In the genomic region with DNA sequence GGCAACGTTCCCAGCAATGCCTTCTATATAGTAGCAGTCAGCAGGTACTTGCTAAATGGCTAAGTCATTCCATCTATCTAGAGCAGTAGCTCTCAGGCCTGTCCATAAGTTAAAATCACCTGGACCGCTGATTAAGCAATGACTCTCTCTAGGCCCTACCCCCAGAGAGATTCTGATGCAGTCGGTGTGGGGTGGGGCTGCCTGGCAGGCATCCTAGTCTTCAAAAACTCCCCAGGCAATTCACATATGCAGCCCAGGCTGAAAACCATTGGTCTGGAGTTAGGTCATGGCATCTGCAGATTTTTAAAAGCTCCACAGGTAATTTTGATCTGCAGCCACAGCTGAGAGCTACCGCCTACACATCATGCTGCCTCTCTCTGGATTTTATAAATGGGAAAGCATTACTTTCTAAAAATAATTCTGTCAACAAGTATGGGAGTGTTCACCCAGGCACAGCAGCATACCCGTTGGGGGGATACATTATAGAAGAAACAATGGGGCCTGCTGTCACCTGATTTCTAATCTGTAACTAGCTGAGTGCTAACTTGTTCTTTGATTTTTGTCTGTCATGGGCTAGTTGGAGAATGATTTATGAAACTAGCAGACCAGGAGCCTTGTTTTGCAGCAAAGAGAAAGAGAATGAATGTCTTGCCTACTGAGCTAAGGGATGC, we compare ENCODE assay signal across 11 cellular contexts. TPM values are rescaled to one million over a fixed set of nuclear protein-coding genes. Genes with fewer than 3 reads are reported as not detected.
DNase-seq lines count a peak whose midpoint lies in the region; ATAC-seq and TF ChIP-seq lines count a peak whose summit lies in the region.
"Had no signal": no experiment of that assay in that cellular context is flagged by ENCODE, and none has a peak within 500 bp of the region (broad histone marks: within the 10 kb centered on the region; RNA-seq: fewer than 3 reads in every experiment).

No MANE protein-coding gene starts in this region.

- peak; percentile 17 for DNase-seq in NCI-H748 treated with DMSO at 0.1 percent for 48 hours (lab: John Stamatoyannopoulos, UW)
- no peak for DNase-seq in UCSD-AML1 (lab: John Stamatoyannopoulos, UW; ENCODE audit: unreplicated experiment)
- no peak for DNase-seq in NCI-H1105 treated with DMSO at 0.1 percent for 48 hours (lab: John Stamatoyannopoulos, UW)
- DNase-seq in Caco-2 = no peak
- DNase-seq: effector CD4-positive, alpha-beta T cell; naive thymus-derived CD8-positive, alpha-beta T cell had no signal

- no peak overlapping the region; the same call in 1 of the 2 replicates for H3K27ac ChIP-seq in HEK293 (ENCODE audit: extremely low read depth, low read depth, low read length)

- TF ChIP-seq CTCF in HEK293 (tag by site-specific recombination; IDR thresholded peaks at IDR 0.05) (no peak), Caco-2 (IDR thresholded peaks at IDR 0.05; ENCODE audit: insufficient read depth in 1 of 2, low read depth in 1 of 2, low read length in 1 of 2, severe bottlenecking in 1 of 2, unreplicated experiment in 1 of 2) (no peak)

- peak; percentile 75 for ATAC-seq in esophagus mucosa
- ATAC-seq in GM19467 (IDR thresholded peaks at IDR 0.05; ENCODE audit: unreplicated experiment) = no peak
- ATAC-seq: activated naive CD4-positive, alpha-beta T cell treated with anti-CD3 and anti-CD28 coated beads, Interleukin-2, amount 50 U/mL, for 72 hours; naive thymus-derived CD8-positive, alpha-beta T cell had no signal

- no peak overlapping the region for H3K4me3 Mint-ChIP-seq in Caco-2 (ENCODE audit: unreplicated experiment)
- H3K4me3 Mint-ChIP-seq: naive thymus-derived CD8-positive, alpha-beta T cell had no signal

- CTCF ChIA-PET in HEK293 (lab: Yijun Ruan, JAX) = interaction anchor here (0.6 to 2.8 kb wide), 13 partner anchors 10 to 519 kb away, joined by 3 to 16 read pairs (median 4); no protein-coding TSS in a partner anchor
- CTCF ChIA-PET in Caco-2 (lab: Charles Lee) = no interaction called here

- H3K9me3 ChIP-seq in HEK293 (ENCODE audit: control insufficient read depth, insufficient read depth, low read depth, low read length) = no peaks in the 10 kb centered on the region
- H3K9me3 ChIP-seq in neuron (ENCODE audit: low read length) = peaks cover 2% of the 10 kb centered on the region
- no peaks in the 10 kb centered on the region for H3K9me3 ChIP-seq in Caco-2

- H3K4me3 ChIP-seq in HEK293 (ENCODE audit: low read depth, low read length) (no peak overlapping the region), neuron (ENCODE audit: low read length) (no peak overlapping the region), Caco-2 (ENCODE audit: low read depth, low read length) (no peak overlapping the region)

- H2AFZ ChIP-seq in neuron (ENCODE audit: low read depth, low read length) = peak overlapping the region; percentile 73

- intact Hi-C loops in Caco-2 (cut with micrococcal nuclease; ENCODE audit: unreplicated experiment) = no loop called here

- peaks cover 2% of the 10 kb centered on the region for H3K27me3 ChIP-seq in neuron (ENCODE audit: insufficient read depth, low read length)
- H3K27me3 ChIP-seq in Caco-2 (replicated peaks; ENCODE audit: control insufficient read depth, insufficient read depth, low read length) = no peaks in the 10 kb centered on the region

- no peaks in the 10 kb centered on the region for H3K36me3 Mint-ChIP-seq in Caco-2 (ENCODE audit: insufficient read depth, unreplicated experiment)

- peaks cover 13% of the 10 kb centered on the region for H3K4me1 Mint-ChIP-seq in Caco-2 (ENCODE audit: low read depth, unreplicated experiment)
- H3K4me1 Mint-ChIP-seq: naive thymus-derived CD8-positive, alpha-beta T cell had no signal

- H3K4me1 ChIP-seq in HEK293 (ENCODE audit: control insufficient read depth, insufficient read depth, low read length) (peaks cover 19% of the 10 kb centered on the region), neuron (ENCODE audit: insufficient read depth, low read length) (peaks cover 29% of the 10 kb centered on the region), Caco-2 (no peaks in the 10 kb centered on the region)

- POLR2A ChIA-PET in HEK293 (lab: Yijun Ruan, JAX) (no interaction called here), Caco-2 (lab: Charles Lee) (no interaction called here)

- H3K36me3 ChIP-seq in HEK293 (ENCODE audit: control insufficient read depth in 2 of 2, insufficient read depth in 1 of 2, low read length in 2 of 2) = no peaks in the 10 kb centered on the region
- H3K36me3 ChIP-seq in neuron (ENCODE audit: insufficient read depth, low read length) = no peaks in the 10 kb centered on the region
- H3K36me3 ChIP-seq in Caco-2 (ENCODE audit: control insufficient read depth, insufficient read depth, low read length) = no peaks in the 10 kb centered on the region

- no peaks in the 10 kb centered on the region for H3K27me3 Mint-ChIP-seq in Caco-2 (ENCODE audit: insufficient read depth, unreplicated experiment)
- H3K27me3 Mint-ChIP-seq: naive thymus-derived CD8-positive, alpha-beta T cell had no signal

- no TSS peak for BruUV-seq in Caco-2 (replicated peaks; lab: Mats Ljungman, UMichigan)

- peaks cover 21% of the 10 kb centered on the region for H3K9me3 Mint-ChIP-seq in Caco-2 (ENCODE audit: unreplicated experiment)

- no peak overlapping the region for H3K27ac Mint-ChIP-seq in Caco-2 (ENCODE audit: unreplicated experiment)
- H3K27ac Mint-ChIP-seq: activated naive CD4-positive, alpha-beta T cell treated with anti-CD3 and anti-CD28 coated beads, Interleukin-2, amount 50 U/mL, for 72 hours; naive thymus-derived CD8-positive, alpha-beta T cell had no signal

TF ChIP-seq in HEK293, 187 proteins besides CTCF, POLR2A, EP300 and RAD21:
- TF ChIP-seq MEIS1 (CRISPR knock-in tag; IDR thresholded peaks at IDR 0.05; ENCODE audit: borderline replicate concordance) = peak; percentile 67; the same call in 1 of the 2 replicates
- peak; percentile 80 for TF ChIP-seq ZIC2 (tag by site-specific recombination; IDR thresholded peaks at IDR 0.05)
- no peak for TF ChIP-seq ZNF112 (tag by site-specific recombination; IDR thresholded peaks at IDR 0.05)
- 0 out of 2 replicates have a peak, but pooled peaks have one; percentile 43 for TF ChIP-seq WT1 (tag by site-specific recombination; IDR thresholded peaks at IDR 0.05)
- 0 out of 2 replicates have a peak, but pooled peaks have one; percentile 23 for TF ChIP-seq OSR2 (tag by site-specific recombination; IDR thresholded peaks at IDR 0.05)
- TF ChIP-seq ZNF549 (tag by site-specific recombination; IDR thresholded peaks at IDR 0.05) = no peak
- peak; percentile 60; the same call in 1 of the 2 replicates for TF ChIP-seq ZSCAN30 (tag by site-specific recombination; IDR thresholded peaks at IDR 0.05)
- peak; percentile 72 for TF ChIP-seq GLIS1 (tag by site-specific recombination; IDR thresholded peaks at IDR 0.05)
- TF ChIP-seq ZBTB8A (tag by site-specific recombination; IDR thresholded peaks at IDR 0.05) = no peak
- no peak for TF ChIP-seq ZNF473 (tag by site-specific recombination; IDR thresholded peaks at IDR 0.05)
- no peak for TF ChIP-seq ZEB2 (tag by site-specific recombination; IDR thresholded peaks at IDR 0.05)
- no peak for TF ChIP-seq REPIN1 (tag by site-specific recombination; IDR thresholded peaks at IDR 0.05; ENCODE audit: low read depth)
- peak; percentile 30; the same call in 1 of the 2 replicates for TF ChIP-seq SCRT1 (tag by site-specific recombination; IDR thresholded peaks at IDR 0.05; ENCODE audit: borderline replicate concordance)
- TF ChIP-seq SP7 (tag by site-specific recombination; IDR thresholded peaks at IDR 0.05) = peak; percentile 38; the same call in 1 of the 2 replicates
- TF ChIP-seq SCRT2 (tag by site-specific recombination; IDR thresholded peaks at IDR 0.05) = peak; percentile 90

RNA-seq across cellular contexts. Expression of a gene that starts 44.1 kb away (rescaled TPM):
- 29.3 TPM for total RNA-seq in esophagus mucosa
- total RNA-seq in Caco-2 (2022) = 14.2 and 15.2 TPM in 2 replicates
